Comparison of ENCODE assay signal across 1 cellular context in genomic region chr17:74637912-74638311, GRCh38.
TF ChIP-seq lines count a peak whose summit lies in the region.

No MANE protein-coding gene starts in this region.

TF ChIP-seq in HepG2, 621 proteins besides CTCF, POLR2A, EP300 and RAD21:
- TF ChIP-seq EZH2 (conservative IDR thresholded peaks at IDR 0.05; ENCODE audit: low read depth, low read length) (0 out of 2 replicates have a peak, but pooled peaks have one; percentile 41), RARG (CRISPR knock-in tag; IDR thresholded peaks at IDR 0.05; ENCODE audit: low read depth) (no peak)
